Comparison of ENCODE assay signal across 15 cellular contexts in genomic region chr5:39198080-39198479, GRCh38. TPM values are rescaled to one million over a fixed set of nuclear protein-coding genes. Genes with fewer than 3 reads are reported as not detected.
A peak's percentile ranks its signal among the peaks of the same experiment; 100 is the strongest.
DNase-seq lines count a peak whose midpoint lies in the region; ATAC-seq and TF ChIP-seq lines count a peak whose summit lies in the region.
"Had no signal": no experiment of that assay in that cellular context is flagged by ENCODE, and none has a peak within 500 bp of the region (broad histone marks: within the 10 kb centered on the region; RNA-seq: fewer than 3 reads in every experiment).

No MANE protein-coding gene starts in this region.

- no peak for DNase-seq in CD4-positive, alpha-beta memory T cell
- DNase-seq in HPDE6-E6E7 (ENCODE audit: extremely low spot score) (peak; percentile 60), hepatocyte (ENCODE audit: low spot score) (peak; percentile 38), NCI-H2171 (lab: John Stamatoyannopoulos, UW) (no peak), Kasumi-1 (lab: John Stamatoyannopoulos, UW) (no peak), SJCRH30 (no peak)
- DNase-seq in activated CD8-positive, alpha-beta T cell treated with anti-CD3 and anti-CD28 coated beads, Interleukin-2, amount 10 ng/mL, durations not matched to agents 7 days and 5 days: no peak
- DNase-seq: C1 segment of cervical spinal cord, dorsolateral prefrontal cortex, foreskin melanocyte, islet precursor cell, NCI-H1694, NCI-H774 had no signal

- peak overlapping the region; percentile 39 for H3K4me2 ChIP-seq in hepatocyte

- no peaks in the 10 kb centered on the region for H3K27me3 ChIP-seq in CD4-positive, alpha-beta memory T cell (ENCODE audit: insufficient read depth, low read length)
- H3K27me3 ChIP-seq in hepatocyte (no peaks in the 10 kb centered on the region), SJCRH30 (peaks cover 31% of the 10 kb centered on the region)

- POLR2A ChIA-PET in CD4-positive, alpha-beta memory T cell (lab: Charles Lee; ENCODE audit: partially characterized antibody): interaction anchor here (4.6 to 43.1 kb wide), 6 partner anchors 7 to 85 kb away, joined by 19 to 1810 read pairs (median 417); partner anchors contain the start of gene FYB1
- POLR2A ChIA-PET in activated CD8-positive, alpha-beta T cell treated with anti-CD3 and anti-CD28 coated beads, Interleukin-2, amount 10 ng/mL, durations not matched to agents 7 days and 5 days (lab: Charles Lee): interaction anchor here (2.2 to 9.5 kb wide), 3 partner anchors 9 to 19 kb away, joined by 9 to 101 read pairs (median 84); no protein-coding TSS in a partner anchor

- no peaks in the 10 kb centered on the region for H3K9me2 ChIP-seq in hepatocyte (replicated peaks; ENCODE audit: insufficient read depth)

- H3K4me1 ChIP-seq in CD4-positive, alpha-beta memory T cell (ENCODE audit: insufficient read depth, low read length): peaks cover 42% of the 10 kb centered on the region
- H3K4me1 ChIP-seq in hepatocyte (ENCODE audit: insufficient read depth) (peaks cover 5% of the 10 kb centered on the region), SJCRH30 (peaks cover 6% of the 10 kb centered on the region; the same call in 1 of the 2 replicates)

- H3K9me3 Mint-ChIP-seq in CD4-positive, alpha-beta memory T cell: no peaks in the 10 kb centered on the region
- no peaks in the 10 kb centered on the region for H3K9me3 Mint-ChIP-seq in activated CD8-positive, alpha-beta T cell treated with anti-CD3 and anti-CD28 coated beads, Interleukin-2, amount 10 ng/mL, durations not matched to agents 7 days and 5 days (ENCODE audit: insufficient read depth)

- ATAC-seq in activated CD8-positive, alpha-beta T cell treated with anti-CD3 and anti-CD28 coated beads, Interleukin-2, amount 10 ng/mL, durations not matched to agents 7 days and 5 days: peak; percentile 14
- ATAC-seq in GM18909 (IDR thresholded peaks at IDR 0.05; ENCODE audit: poor library complexity, unreplicated experiment): no peak
- ATAC-seq: sciatic nerve had no signal

- H2AFZ ChIP-seq in hepatocyte: no peak overlapping the region

- intact Hi-C loops in CD4-positive, alpha-beta memory T cell (cut with micrococcal nuclease): loop anchor here (5.0 kb wide), 1 partner anchor 36 kb away; no protein-coding TSS in a partner anchor

- H3K27ac ChIP-seq in CD4-positive, alpha-beta memory T cell (ENCODE audit: low read depth, low read length): peak overlapping the region; percentile 50
- peak overlapping the region; percentile 20 for H3K27ac ChIP-seq in hepatocyte
- no peak overlapping the region for H3K27ac ChIP-seq in SJCRH30
- H3K27ac ChIP-seq: dorsolateral prefrontal cortex had no signal

- H3K4me1 Mint-ChIP-seq in CD4-positive, alpha-beta memory T cell: peaks cover 25 to 49% (median 36%) of the 10 kb centered on the region in 4 donors
- peaks cover 42% of the 10 kb centered on the region for H3K4me1 Mint-ChIP-seq in activated CD8-positive, alpha-beta T cell treated with anti-CD3 and anti-CD28 coated beads, Interleukin-2, amount 10 ng/mL, durations not matched to agents 7 days and 5 days (ENCODE audit: low read depth)

- no peaks in the 10 kb centered on the region for H4K20me1 ChIP-seq in hepatocyte (ENCODE audit: insufficient read depth, poor library complexity, severe bottlenecking)

- H3K27me3 Mint-ChIP-seq in CD4-positive, alpha-beta memory T cell: no peaks in the 10 kb centered on the region
- H3K27me3 Mint-ChIP-seq in activated CD8-positive, alpha-beta T cell treated with anti-CD3 and anti-CD28 coated beads, Interleukin-2, amount 10 ng/mL, durations not matched to agents 7 days and 5 days (ENCODE audit: low read depth): no peaks in the 10 kb centered on the region

- no peaks in the 10 kb centered on the region for H3K79me2 ChIP-seq in hepatocyte

- CTCF ChIA-PET in CD4-positive, alpha-beta memory T cell (lab: Charles Lee; ENCODE audit: partially characterized antibody): interaction anchor here (0.7 to 19.4 kb wide), 7 partner anchors 11 to 85 kb away, joined by 3 to 313 read pairs (median 4); partner anchors contain the start of gene FYB1
- CTCF ChIA-PET in activated CD8-positive, alpha-beta T cell treated with anti-CD3 and anti-CD28 coated beads, Interleukin-2, amount 10 ng/mL, durations not matched to agents 7 days and 5 days (lab: Charles Lee): interaction anchor here (1.1 to 5.4 kb wide), 5 partner anchors 9 to 85 kb away, joined by 3 to 63 read pairs (median 18); no protein-coding TSS in a partner anchor

- H3K9me3 ChIP-seq in CD4-positive, alpha-beta memory T cell (ENCODE audit: control insufficient read depth in 1 of 2, low read length in 2 of 2): no peaks in the 10 kb centered on the region
- no peaks in the 10 kb centered on the region for H3K9me3 ChIP-seq in hepatocyte (ENCODE audit: low read depth)
- no peaks in the 10 kb centered on the region for H3K9me3 ChIP-seq in SJCRH30 (replicated peaks)

- peaks cover 62 to 75% of the 10 kb centered on the region in 2 donors for H3K36me3 Mint-ChIP-seq in CD4-positive, alpha-beta memory T cell
- H3K36me3 Mint-ChIP-seq in activated CD8-positive, alpha-beta T cell treated with anti-CD3 and anti-CD28 coated beads, Interleukin-2, amount 10 ng/mL, durations not matched to agents 7 days and 5 days (ENCODE audit: low read depth): peaks cover 65% of the 10 kb centered on the region

- WGBS in hepatocyte (ENCODE audit: low lambda C conversion rate, missing lambda C conversion rate): 44% methylated on average over 5 of the region's 5 CpGs

- no peaks in the 10 kb centered on the region for H3K36me3 ChIP-seq in CD4-positive, alpha-beta memory T cell (ENCODE audit: insufficient read depth, low read length)
- no peaks in the 10 kb centered on the region for H3K36me3 ChIP-seq in hepatocyte (replicated peaks; ENCODE audit: insufficient read depth, low read depth)
- H3K36me3 ChIP-seq in SJCRH30: no peaks in the 10 kb centered on the region

- no peak for TF ChIP-seq CTCF in hepatocyte (IDR thresholded peaks at IDR 0.05; ENCODE audit: poor library complexity)

- H3K27ac Mint-ChIP-seq in CD4-positive, alpha-beta memory T cell: peak overlapping the region; percentile 13 to 95 (median 84)
- H3K27ac Mint-ChIP-seq in activated CD8-positive, alpha-beta T cell treated with anti-CD3 and anti-CD28 coated beads, Interleukin-2, amount 10 ng/mL, durations not matched to agents 7 days and 5 days: peak overlapping the region; percentile 54

- H3K4me3 ChIP-seq in CD4-positive, alpha-beta memory T cell (ENCODE audit: low read length in 2 of 2): peak overlapping the region; percentile 47 to 57
- H3K4me3 ChIP-seq in hepatocyte (peak overlapping the region; percentile 8), SJCRH30 (no peak overlapping the region)
- H3K4me3 ChIP-seq: dorsolateral prefrontal cortex had no signal

- H3K4me3 Mint-ChIP-seq in CD4-positive, alpha-beta memory T cell: peak overlapping the region; percentile 82 to 91 (median 88)
- peak overlapping the region; percentile 76 for H3K4me3 Mint-ChIP-seq in activated CD8-positive, alpha-beta T cell treated with anti-CD3 and anti-CD28 coated beads, Interleukin-2, amount 10 ng/mL, durations not matched to agents 7 days and 5 days

RNA-seq across cellular contexts. Expression of gene FYB1, which starts 21.3 kb away (rescaled TPM):
- 100 to 1,000 TPM; 571 to 596 TPM for total RNA-seq in CD4-positive, alpha-beta memory T cell
- polyA plus RNA-seq in CD4-positive, alpha-beta memory T cell: 100 to 1,000 TPM; 184 to 414 TPM
- 100 to 1,000 TPM; 198 to 215 TPM for total RNA-seq in activated CD8-positive, alpha-beta T cell treated with anti-CD3 and anti-CD28 coated beads, Interleukin-2, amount 10 ng/mL, durations not matched to agents 7 days and 5 days
- total RNA-seq in hepatocyte: 2.4 and 2.6 TPM in 2 replicates
- polyA plus RNA-seq in hepatocyte: 1.1 and 1.2 TPM in 2 replicates
- total RNA-seq in SJCRH30 (2014; rRNA removed; shearing (Covaris generic)): 0.05 TPM in 1 of 2 replicates, not detected in the other

Comparison
In these comparisons a context has a peak if more than half of its experiments do, and no peak if none do; other contexts are left out.
1. DNase-seq: peak in HPDE6-E6E7 (single experiment) and hepatocyte (single experiment); none in CD4-positive, alpha-beta memory T cell (0 of 5), activated CD8-positive, alpha-beta T cell treated with anti-CD3 and anti-CD28 coated beads, Interleukin-2, amount 10 ng/mL, durations not matched to agents 7 days and 5 days (single experiment), NCI-H2171 (single experiment), Kasumi-1 (0 of 2) and SJCRH30 (0 of 2).
2. RNA of gene FYB1, which starts 21.3 kb away (total RNA-seq): 571 to 596 TPM in CD4-positive, alpha-beta memory T cell and 198 to 215 TPM in activated CD8-positive, alpha-beta T cell treated with anti-CD3 and anti-CD28 coated beads, Interleukin-2, amount 10 ng/mL, durations not matched to agents 7 days and 5 days; 2.4 to 2.6 TPM in hepatocyte and 0.05 TPM in SJCRH30; every median in the first group is over 10 times any median in the second.